ENCODE assay signal across 26 cellular contexts in genomic region chr1:52399629-52400028, GRCh38.
"Had no signal": no experiment of that assay in that cellular context is flagged by ENCODE, and none has a peak within 500 bp of the region (broad histone marks: within the 10 kb centered on the region; RNA-seq: fewer than 3 reads in every experiment).

No MANE protein-coding gene starts in this region.

- H3K36me3 Mint-ChIP-seq: natural killer cell had no signal

- H3K9ac ChIP-seq: parathyroid adenoma had no signal

- H3K9me3 Mint-ChIP-seq: natural killer cell; nephron; stimulated activated effector memory CD8-positive, alpha-beta T cell treated with anti-CD3 and anti-CD28 coated beads, Interleukin-12 subunit alpha, Interleukin-12 subunit beta, amount 100 ng/mL, for 72 hours; stimulated activated naive B cell treated with anti-CD40 and anti-IgM and Interleukin-4, amounts not matched to agents 10 μg/mL and 1 μg/mL and 100 μg/mL, for 72 hours; stimulated activated naive CD8-positive, alpha-beta T cell treated with anti-CD3 and anti-CD28 coated beads, Interleukin-15, Interleukin-2, amounts not matched to agents 100 ng/mL and 50 ng/mL, for 24 hours had no signal

- H3K36me3 ChIP-seq: ovary, right lobe of liver, sigmoid colon, thoracic aorta, thyroid gland, tibial nerve, upper lobe of left lung, uterus had no signal

- H3K4me3 Mint-ChIP-seq: naive thymus-derived CD4-positive, alpha-beta T cell; natural killer cell; nephron; stimulated activated effector memory CD8-positive, alpha-beta T cell treated with anti-CD3 and anti-CD28 coated beads, Interleukin-12 subunit alpha, Interleukin-12 subunit beta, amount 100 ng/mL, for 72 hours; stimulated activated naive B cell treated with anti-CD40 and anti-IgM and Interleukin-4, amounts not matched to agents 10 μg/mL and 1 μg/mL and 100 μg/mL, for 72 hours; stimulated activated naive CD8-positive, alpha-beta T cell treated with anti-CD3 and anti-CD28 coated beads, Interleukin-15, Interleukin-2, amounts not matched to agents 100 ng/mL and 50 ng/mL, for 24 hours had no signal

- H3K27me3 ChIP-seq: neutrophil, ovary, right lobe of liver, sigmoid colon, stomach, thyroid gland, tibial nerve, upper lobe of left lung, uterus had no signal

- H3K79me2 ChIP-seq: parathyroid adenoma had no signal

- H2AFZ ChIP-seq: parathyroid adenoma had no signal

- H3K4me3 ChIP-seq: ovary, psoas muscle, right lobe of liver, sigmoid colon, stomach, thoracic aorta, thyroid gland, tibial nerve, upper lobe of left lung, uterus had no signal

- ATAC-seq: naive thymus-derived CD4-positive, alpha-beta T cell; natural killer cell; psoas muscle; right cardiac atrium; right lobe of liver; stimulated activated effector memory CD8-positive, alpha-beta T cell treated with anti-CD3 and anti-CD28 coated beads, Interleukin-12 subunit alpha, Interleukin-12 subunit beta, amount 100 ng/mL, for 72 hours; stimulated activated naive B cell treated with anti-CD40 and anti-IgM and Interleukin-4, amounts not matched to agents 10 μg/mL and 1 μg/mL and 100 μg/mL, for 72 hours had no signal

- H3K27ac ChIP-seq: neutrophil, ovary, parathyroid adenoma, psoas muscle, right lobe of liver, sigmoid colon, stomach, thoracic aorta, thyroid gland, tibial nerve, upper lobe of left lung, uterus had no signal

- H3K9me3 ChIP-seq: neutrophil, ovary, psoas muscle, right lobe of liver, sigmoid colon, stomach, thoracic aorta, thyroid gland, tibial nerve, upper lobe of left lung, uterus had no signal

- DNase-seq: naive thymus-derived CD4-positive, alpha-beta T cell; natural killer cell; nucleus accumbens; ovary; psoas muscle; right cardiac atrium; right lobe of liver; sigmoid colon; small intestine; stimulated activated CD4-positive, alpha-beta T cell treated with anti-CD3 and anti-CD28 coated beads, Interleukin-15, amount 100 ng/mL, for 24 hours; stimulated activated CD4-positive, alpha-beta T cell treated with anti-CD3 and anti-CD28 coated beads, Interleukin-2, amount 100 ng/mL, for 24 hours; stimulated activated CD4-positive, alpha-beta T cell treated with anti-CD3 and anti-CD28 coated beads, Interleukin-2, amount 100 ng/mL, for 48 hours; stimulated activated CD4-positive, alpha-beta T cell treated with anti-CD3 and anti-CD28 coated beads, Interleukin-4, amount 100 ng/mL, for 24 hours; stimulated activated naive B cell treated with anti-CD40 and anti-IgM and Interleukin-4, amounts not matched to agents 10 μg/mL and 1 μg/mL and 100 μg/mL, for 72 hours; stimulated activated naive CD4-positive, alpha-beta T cell treated with Interleukin-2 at 50 U/mL for 16 hours; stomach; thyroid gland; upper lobe of left lung; uterus had no signal

- H3K27me3 Mint-ChIP-seq: naive thymus-derived CD4-positive, alpha-beta T cell; stimulated activated naive B cell treated with anti-CD40 and anti-IgM and Interleukin-4, amounts not matched to agents 10 μg/mL and 1 μg/mL and 100 μg/mL, for 72 hours; stimulated activated naive CD8-positive, alpha-beta T cell treated with anti-CD3 and anti-CD28 coated beads, Interleukin-15, Interleukin-2, amounts not matched to agents 100 ng/mL and 50 ng/mL, for 24 hours had no signal

- FAIRE-seq: small intestine had no signal

- H3K27ac Mint-ChIP-seq: natural killer cell; nephron; stimulated activated effector memory CD8-positive, alpha-beta T cell treated with anti-CD3 and anti-CD28 coated beads, Interleukin-12 subunit alpha, Interleukin-12 subunit beta, amount 100 ng/mL, for 72 hours; stimulated activated naive B cell treated with anti-CD40 and anti-IgM and Interleukin-4, amounts not matched to agents 10 μg/mL and 1 μg/mL and 100 μg/mL, for 72 hours; stimulated activated naive CD8-positive, alpha-beta T cell treated with anti-CD3 and anti-CD28 coated beads, Interleukin-15, Interleukin-2, amounts not matched to agents 100 ng/mL and 50 ng/mL, for 24 hours had no signal

- H3K4me1 ChIP-seq: parathyroid adenoma had no signal
